ENCODE assay signal across 8 cellular contexts in the genomic region with DNA sequence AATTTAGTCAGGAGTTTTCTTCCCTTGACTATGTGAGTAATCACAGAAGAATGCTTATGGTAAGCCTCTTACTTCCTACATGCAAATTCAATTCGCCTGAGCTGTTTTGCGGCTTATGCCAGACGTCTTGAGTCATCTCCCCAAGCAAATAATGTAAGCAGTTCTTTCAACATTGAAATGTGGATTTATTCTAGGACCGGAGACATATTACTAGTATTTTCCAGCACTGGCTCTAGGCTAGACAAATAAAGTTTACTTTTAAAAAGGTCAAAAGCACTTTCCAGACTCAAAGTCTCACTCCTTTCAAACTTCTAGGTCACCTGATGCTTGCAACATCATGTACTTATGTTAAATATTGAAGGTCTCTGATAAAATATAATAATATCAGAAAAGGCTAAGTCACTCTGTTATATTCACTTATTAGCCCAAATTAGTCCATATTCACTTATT. TPM values are rescaled to one million over a fixed set of nuclear protein-coding genes. Genes with fewer than 3 reads are reported as not detected.
DNase-seq lines count a peak whose midpoint lies in the region; ATAC-seq and TF ChIP-seq lines count a peak whose summit lies in the region.

No MANE protein-coding gene starts in this region.

- no peaks in the 10 kb centered on the region for H3K36me3 ChIP-seq in mucosa of descending colon (ENCODE audit: low read depth)

- TF ChIP-seq CTCF in GM13977 (IDR thresholded peaks at IDR 0.05; ENCODE audit: extremely low read depth, insufficient read depth, missing control alignments): no peak
- no peak for TF ChIP-seq CTCF in mucosa of descending colon (IDR thresholded peaks at IDR 0.05)

- peak; percentile 17 for DNase-seq in GM13977 (ENCODE audit: low spot score)
- DNase-seq in LoVo (ENCODE audit: low spot score): peak; percentile 66
- peak; percentile 28 to 56 for DNase-seq in T47D (ENCODE audit: low read depth in 1 of 2, low spot score in 1 of 2)
- DNase-seq in mucosa of descending colon: peak in 1 of 3 donors; percentile 15
- DNase-seq in NCI-H1694 treated with DMSO at 0.1 percent for 48 hours (lab: John Stamatoyannopoulos, UW): no peak
- DNase-seq in Ammon's horn (ENCODE audit: low spot score): no peak
- no peak for DNase-seq in activated CD4-positive, alpha-beta T cell treated with anti-CD3 and anti-CD28 coated beads, Interleukin-2, amount 10 ng/mL, durations not matched to agents 7 days and 5 days

- no peaks in the 10 kb centered on the region for H3K9me3 ChIP-seq in mucosa of descending colon

- no peaks in the 10 kb centered on the region for H3K27me3 Mint-ChIP-seq in activated CD4-positive, alpha-beta T cell treated with anti-CD3 and anti-CD28 coated beads, Interleukin-2, amount 10 ng/mL, durations not matched to agents 7 days and 5 days

- CTCF ChIA-PET in activated CD4-positive, alpha-beta T cell treated with anti-CD3 and anti-CD28 coated beads, Interleukin-2, amount 10 ng/mL, durations not matched to agents 7 days and 5 days (lab: Charles Lee): interaction anchor here (0.6 kb wide), 1 partner anchor 1122 kb away, joined by 3 read pairs; no protein-coding TSS in a partner anchor

- POLR2A ChIA-PET in activated CD4-positive, alpha-beta T cell treated with anti-CD3 and anti-CD28 coated beads, Interleukin-2, amount 10 ng/mL, durations not matched to agents 7 days and 5 days (lab: Charles Lee): no interaction called here

- in situ Hi-C loops in GM13977 (cut with MboI; ENCODE audit: low pct_unique_long_range_greater_than_20kb, low sequenced_read_pairs, unreplicated experiment) (no loop called here), T47D (cut with HindIII; ENCODE audit: low pct_unique_long_range_greater_than_20kb, low sequenced_read_pairs) (no loop called here)

- peaks cover 4% of the 10 kb centered on the region for H3K9me3 Mint-ChIP-seq in activated CD4-positive, alpha-beta T cell treated with anti-CD3 and anti-CD28 coated beads, Interleukin-2, amount 10 ng/mL, durations not matched to agents 7 days and 5 days

- H3K4me1 ChIP-seq in mucosa of descending colon (ENCODE audit: low read depth): no peaks in the 10 kb centered on the region

- intact Hi-C loops in mucosa of descending colon (cut with DNase I, micrococcal nuclease): no loop called here

- no peaks in the 10 kb centered on the region for H3K36me3 Mint-ChIP-seq in activated CD4-positive, alpha-beta T cell treated with anti-CD3 and anti-CD28 coated beads, Interleukin-2, amount 10 ng/mL, durations not matched to agents 7 days and 5 days (ENCODE audit: low read depth)

- H3K27ac Mint-ChIP-seq in activated CD4-positive, alpha-beta T cell treated with anti-CD3 and anti-CD28 coated beads, Interleukin-2, amount 10 ng/mL, durations not matched to agents 7 days and 5 days: no peak overlapping the region

- peak; percentile 94 for ATAC-seq in GM21825 (IDR thresholded peaks at IDR 0.05; ENCODE audit: unreplicated experiment)
- peak; percentile 53 for ATAC-seq in mucosa of descending colon

- H3K4me1 Mint-ChIP-seq in activated CD4-positive, alpha-beta T cell treated with anti-CD3 and anti-CD28 coated beads, Interleukin-2, amount 10 ng/mL, durations not matched to agents 7 days and 5 days: no peaks in the 10 kb centered on the region

- no peak overlapping the region for H3K4me3 ChIP-seq in mucosa of descending colon

- H3K4me3 Mint-ChIP-seq in activated CD4-positive, alpha-beta T cell treated with anti-CD3 and anti-CD28 coated beads, Interleukin-2, amount 10 ng/mL, durations not matched to agents 7 days and 5 days: no peak overlapping the region

RNA-seq across cellular contexts. Expression of gene NOX3, which starts 38.1 kb away (rescaled TPM):
- not detected for total RNA-seq in mucosa of descending colon
- total RNA-seq in activated CD4-positive, alpha-beta T cell treated with anti-CD3 and anti-CD28 coated beads, Interleukin-2, amount 10 ng/mL, durations not matched to agents 7 days and 5 days: not detected

Comparison
In these comparisons a context has a peak if more than half of its experiments do, and no peak if none do; other contexts are left out.
1. DNase-seq: peak in GM13977 (single experiment), LoVo (single experiment) and T47D (2 of 2); none in NCI-H1694 treated with DMSO at 0.1 percent for 48 hours (single experiment), Ammon's horn (single experiment) and activated CD4-positive, alpha-beta T cell treated with anti-CD3 and anti-CD28 coated beads, Interleukin-2, amount 10 ng/mL, durations not matched to agents 7 days and 5 days (single experiment).